21 cellular contexts compared by ENCODE assay signal in genomic region chr2:215969131-215969841, GRCh38. TPM values are rescaled to one million over a fixed set of nuclear protein-coding genes. Genes with fewer than 3 reads are reported as not detected.
DNase-seq lines count a peak whose midpoint lies in the region; ATAC-seq and TF ChIP-seq lines count a peak whose summit lies in the region.
"Had no signal": no experiment of that assay in that cellular context is flagged by ENCODE, and none has a peak within 500 bp of the region (broad histone marks: within the 10 kb centered on the region; RNA-seq: fewer than 3 reads in every experiment).

No MANE protein-coding gene starts in this region.

- peaks cover 67% of the 10 kb centered on the region for H3K4me1 Mint-ChIP-seq in stimulated activated memory B cell treated with anti-CD40 and anti-IgM and Interleukin-4, amounts not matched to agents 10 μg/mL and 1 μg/mL and 100 μg/mL, for 72 hours

- H3K9me3 Mint-ChIP-seq in stimulated activated memory B cell treated with anti-CD40 and anti-IgM and Interleukin-4, amounts not matched to agents 10 μg/mL and 1 μg/mL and 100 μg/mL, for 72 hours = peaks cover 4% of the 10 kb centered on the region
- H3K9me3 Mint-ChIP-seq: stimulated activated effector memory CD8-positive, alpha-beta T cell treated with anti-CD3 and anti-CD28 coated beads, Interleukin-12 subunit alpha, Interleukin-12 subunit beta, amount 100 ng/mL, for 72 hours had no signal

- DNase-seq in Caki2 (ENCODE audit: low read depth) = peak; percentile 49
- DNase-seq in RPMI8226 = peak; percentile 7
- peak; percentile 35 for DNase-seq in fibroblast of the aortic adventitia (ENCODE audit: low read depth)
- DNase-seq in AG08395 (ENCODE audit: low spot score) = no peak
- DNase-seq: activated CD4-positive, CD25-positive, alpha-beta regulatory T cell treated with anti-CD3 and anti-CD28 coated beads, Interleukin-2, amount 50 U/mL, for 72 hours; BE2C; Caco-2; dermis blood vessel endothelial cell; EL; kidney; mesenchymal stem cell; naive thymus-derived CD8-positive, alpha-beta T cell; NCI-H146; NCI-H526 treated with DMSO at 0.1 percent for 48 hours; ovary; sigmoid colon had no signal

- no peak overlapping the region for H3K4me3 ChIP-seq in fibroblast of the aortic adventitia (ENCODE audit: low read depth, low read length)
- H3K4me3 ChIP-seq: ovary, sigmoid colon had no signal

- H3K27me3 Mint-ChIP-seq in stimulated activated memory B cell treated with anti-CD40 and anti-IgM and Interleukin-4, amounts not matched to agents 10 μg/mL and 1 μg/mL and 100 μg/mL, for 72 hours = no peaks in the 10 kb centered on the region
- H3K27me3 Mint-ChIP-seq: activated naive CD4-positive, alpha-beta T cell treated with anti-CD3 and anti-CD28 coated beads, Interleukin-2, amount 50 U/mL, for 24 hours; naive thymus-derived CD8-positive, alpha-beta T cell had no signal

- in situ Hi-C loops in Caki2 (cut with HindIII; ENCODE audit: low pct_unique_long_range_greater_than_20kb, low sequenced_read_pairs) = no loop called here

- TF ChIP-seq CTCF in fibroblast of the aortic adventitia (IDR thresholded peaks at IDR 0.05; ENCODE audit: insufficient read depth, low read length) = no peak

- peaks cover 56% of the 10 kb centered on the region for H3K36me3 Mint-ChIP-seq in stimulated activated memory B cell treated with anti-CD40 and anti-IgM and Interleukin-4, amounts not matched to agents 10 μg/mL and 1 μg/mL and 100 μg/mL, for 72 hours

- ATAC-seq in stimulated activated memory B cell treated with anti-CD40 and anti-IgM and Interleukin-4, amounts not matched to agents 10 μg/mL and 1 μg/mL and 100 μg/mL, for 72 hours = no peak
- ATAC-seq in HG03521 (IDR thresholded peaks at IDR 0.05; ENCODE audit: unreplicated experiment) (no peak), HG02623 (IDR thresholded peaks at IDR 0.05; ENCODE audit: unreplicated experiment) (no peak)
- ATAC-seq: naive thymus-derived CD8-positive, alpha-beta T cell had no signal

- H3K27ac Mint-ChIP-seq in stimulated activated memory B cell treated with anti-CD40 and anti-IgM and Interleukin-4, amounts not matched to agents 10 μg/mL and 1 μg/mL and 100 μg/mL, for 72 hours = peak overlapping the region; percentile 67
- H3K27ac Mint-ChIP-seq: activated naive CD4-positive, alpha-beta T cell treated with anti-CD3 and anti-CD28 coated beads, Interleukin-2, amount 50 U/mL, for 24 hours had no signal

- H3K4me3 Mint-ChIP-seq in stimulated activated memory B cell treated with anti-CD40 and anti-IgM and Interleukin-4, amounts not matched to agents 10 μg/mL and 1 μg/mL and 100 μg/mL, for 72 hours = no peak overlapping the region
- H3K4me3 Mint-ChIP-seq: activated naive CD4-positive, alpha-beta T cell treated with anti-CD3 and anti-CD28 coated beads, Interleukin-2, amount 50 U/mL, for 24 hours; naive thymus-derived CD8-positive, alpha-beta T cell; stimulated activated effector memory CD8-positive, alpha-beta T cell treated with anti-CD3 and anti-CD28 coated beads, Interleukin-12 subunit alpha, Interleukin-12 subunit beta, amount 100 ng/mL, for 72 hours had no signal

RNA-seq across cellular contexts. Expression of gene MREG, which starts 44.1 kb away (rescaled TPM):
- 9.7 and 12.0 TPM in 2 replicates for total RNA-seq in Caki2 (2014; rRNA removed; shearing (Covaris generic); ENCODE audit: low replicate concordance)
- 2.2 and 2.8 TPM in 2 replicates for total RNA-seq in fibroblast of the aortic adventitia (ENCODE audit: low replicate concordance)
